8 cellular contexts compared by ENCODE assay signal in the genomic region with DNA sequence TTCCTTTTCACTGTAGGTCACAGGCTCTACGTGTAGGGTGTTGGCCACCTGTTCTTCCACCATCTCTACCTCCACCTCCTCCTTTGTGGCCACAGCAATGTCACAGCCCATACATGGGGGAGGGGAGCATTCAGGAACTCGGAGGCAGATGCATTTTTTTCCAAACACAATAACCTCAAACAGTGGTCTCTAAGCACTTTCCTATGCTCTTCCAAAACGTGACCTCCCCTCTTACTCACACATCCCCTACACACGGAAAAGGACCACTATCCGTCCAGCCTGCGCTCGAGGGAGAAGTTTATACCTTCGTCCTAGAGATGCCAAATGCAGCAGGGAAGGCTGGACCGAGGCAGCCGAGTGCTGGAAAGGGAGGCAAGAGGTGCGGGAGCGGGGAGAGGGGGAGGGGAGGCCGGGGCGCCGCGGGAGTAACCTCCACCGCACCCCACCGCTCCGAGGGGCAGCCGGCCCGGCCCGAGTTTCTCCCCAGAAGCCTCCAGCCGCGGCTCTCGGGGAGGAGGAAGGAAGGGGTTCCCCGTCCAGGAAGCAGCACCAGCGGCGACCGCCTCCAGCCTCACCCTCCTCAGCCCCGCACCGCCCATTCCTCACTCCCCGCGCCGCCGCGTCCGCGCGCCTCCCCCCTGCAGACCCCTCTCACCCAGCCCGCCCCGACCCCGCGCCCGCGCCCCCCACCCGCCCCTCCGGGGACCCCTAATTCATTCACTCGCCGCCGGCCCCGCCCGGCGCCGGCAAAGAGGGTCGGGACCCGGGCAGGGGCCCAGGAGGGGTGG.
DNase-seq lines count a peak whose midpoint lies in the region; ATAC-seq and TF ChIP-seq lines count a peak whose summit lies in the region.

No MANE protein-coding gene starts in this region.

- peaks cover 0 to under 1% of the 10 kb centered on the region in 2 donors for H3K36me3 ChIP-seq in muscle layer of duodenum (ENCODE audit: control insufficient read depth in 1 of 2, insufficient read depth in 2 of 2, low read length in 2 of 2)

- no peaks in the 10 kb centered on the region for H3K9me3 ChIP-seq in muscle layer of duodenum (ENCODE audit: control insufficient read depth in 1 of 2, low read length in 2 of 2)

- peak; percentile 27 for ATAC-seq in HG02938 (IDR thresholded peaks at IDR 0.05; ENCODE audit: unreplicated experiment)

- peaks cover 5 to 12% of the 10 kb centered on the region in 2 donors for H3K4me1 ChIP-seq in muscle layer of duodenum (ENCODE audit: control insufficient read depth in 1 of 2, insufficient read depth in 2 of 2, low read length in 2 of 2)

- H3K27ac ChIP-seq in muscle layer of duodenum (ENCODE audit: low read length) = peak overlapping the region; percentile 82

- no peaks in the 10 kb centered on the region for H3K27me3 ChIP-seq in muscle layer of duodenum (ENCODE audit: low read depth, low read length)

- no peak for TF ChIP-seq POLR2A in erythroblast (IDR thresholded peaks at IDR 0.05; ENCODE audit: low read length)

- DNase-seq in NCI-H1417 (lab: John Stamatoyannopoulos, UW) (peak; percentile 19 to 86 (median 84)), NCI-H1417 treated with DMSO at 0.1 percent for 48 hours (lab: John Stamatoyannopoulos, UW) (no peak), NCI-H82 (lab: John Stamatoyannopoulos, UW) (peak; percentile 71), activated T-cell treated with anti-CD3 and anti-CD28 coated beads for 48 hours (ENCODE audit: low read depth) (peak; percentile 34), erythroblast (lab: John Stamatoyannopoulos, UW) (peak; percentile 53 to 71)
- DNase-seq in stimulated activated naive CD4-positive, alpha-beta T cell treated with Interleukin-2 at 50 U/mL for 16 hours (lab: John Stamatoyannopoulos, UW) = peak; percentile 34

- peak overlapping the region; percentile 84 to 98 for H3K4me3 ChIP-seq in muscle layer of duodenum (ENCODE audit: low read depth in 1 of 2, low read length in 2 of 2)
